ENCODE assay signal across 1 cellular context in the genomic region with DNA sequence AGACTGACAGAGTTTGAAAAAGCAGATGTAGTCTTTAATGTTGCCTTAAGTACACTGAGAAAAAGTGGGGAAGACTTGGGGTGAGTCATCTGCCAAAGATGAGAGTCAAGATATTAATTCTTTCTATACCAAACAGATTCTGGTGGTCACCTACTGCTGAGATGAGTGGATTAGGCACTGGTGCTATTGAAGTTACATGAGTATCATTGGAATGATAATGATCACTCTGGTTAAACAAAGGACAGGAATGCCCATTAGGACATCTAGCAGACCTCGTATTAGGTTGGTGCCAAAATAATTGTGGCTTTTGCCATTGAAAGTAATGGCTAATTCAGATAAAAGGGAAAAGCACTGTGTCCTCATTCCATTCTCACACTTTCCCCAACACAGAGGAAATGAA.
TF ChIP-seq lines count a peak whose summit lies in the region.

No MANE protein-coding gene starts in this region.

TF ChIP-seq in H1, 55 proteins besides CTCF, POLR2A, EP300 and RAD21 (continued from another document):
- TF ChIP-seq FOSL1 (IDR thresholded peaks at IDR 0.05; ENCODE audit: insufficient read depth, low read depth, low read length) (no peak), TCF12 (IDR thresholded peaks at IDR 0.05; ENCODE audit: low read depth, low read length) (no peak), CHD2 (IDR thresholded peaks at IDR 0.05; ENCODE audit: low read length) (no peak), MAFK (IDR thresholded peaks at IDR 0.05; ENCODE audit: low read depth, low read length) (no peak), BACH1 (IDR thresholded peaks at IDR 0.05; ENCODE audit: low read length) (no peak), SIX5 (IDR thresholded peaks at IDR 0.05; ENCODE audit: low read depth, low read length) (no peak), BRCA1 (IDR thresholded peaks at IDR 0.05; ENCODE audit: low read depth, low read length) (no peak), TBP (IDR thresholded peaks at IDR 0.05; ENCODE audit: low read depth, low read length) (no peak), YY1 (IDR thresholded peaks at IDR 0.05; ENCODE audit: low read depth, low read length) (no peak), RXRA (IDR thresholded peaks at IDR 0.05; ENCODE audit: insufficient read depth, low read depth, low read length) (no peak), BCL11A (IDR thresholded peaks at IDR 0.05; ENCODE audit: low read depth in 2 of 2, low read length in 2 of 2) (no peak), GTF2F1 (IDR thresholded peaks at IDR 0.05; ENCODE audit: borderline replicate concordance, low read depth, low read length) (no peak)
